9 cellular contexts compared by ENCODE assay signal in the genomic region with DNA sequence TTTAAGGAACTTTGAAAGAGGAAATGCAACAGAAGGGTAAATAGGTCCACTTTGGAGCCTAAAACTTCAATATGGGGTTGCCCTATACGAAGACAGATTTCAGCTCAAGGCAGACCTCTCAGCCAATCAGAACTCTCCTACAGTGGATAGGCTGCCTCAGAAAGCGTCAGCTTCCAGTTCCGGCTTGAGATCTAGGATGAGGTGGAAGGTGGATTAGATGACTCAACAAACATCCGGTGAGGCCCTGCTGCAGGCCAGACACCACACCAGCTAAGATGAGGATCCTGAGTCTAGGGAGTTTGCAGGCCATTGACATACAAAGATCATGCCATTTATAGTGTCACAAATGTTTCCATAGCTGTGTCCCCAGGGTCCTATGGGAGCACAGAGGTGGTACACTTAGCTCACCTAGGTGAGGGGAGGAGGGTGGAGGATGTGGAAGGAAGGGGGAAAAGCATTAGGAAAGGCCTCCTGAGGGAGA. TPM values are rescaled to one million over a fixed set of nuclear protein-coding genes. Genes with fewer than 3 reads are reported as not detected.
DNase-seq lines count a peak whose midpoint lies in the region; ATAC-seq and TF ChIP-seq lines count a peak whose summit lies in the region.
"Had no signal": no experiment of that assay in that cellular context is flagged by ENCODE, and none has a peak within 500 bp of the region (broad histone marks: within the 10 kb centered on the region; RNA-seq: fewer than 3 reads in every experiment).

No MANE protein-coding gene starts in this region.

- H3K36me3 Mint-ChIP-seq in central memory CD8-positive, alpha-beta T cell (ENCODE audit: insufficient read depth): peaks cover 2% of the 10 kb centered on the region

- H3K9me3 ChIP-seq in ascending aorta: peaks cover 4 to 20% of the 10 kb centered on the region in 2 donors

- no peaks in the 10 kb centered on the region for H3K36me3 ChIP-seq in ascending aorta

- H3K27me3 ChIP-seq in ascending aorta: no peaks in the 10 kb centered on the region

- DNase-seq in GM13977 (ENCODE audit: low spot score) (peak; percentile 88), ascending aorta (ENCODE audit: low spot score in 2 of 2) (no peak), NCI-H1105 (lab: John Stamatoyannopoulos, UW) (no peak), NCI-H1048 (lab: John Stamatoyannopoulos, UW) (no peak)
- no peak for DNase-seq in central memory CD8-positive, alpha-beta T cell (ENCODE audit: low spot score in 2 of 2)
- DNase-seq in effector CD8-positive, alpha-beta T cell (lab: John Stamatoyannopoulos, UW): no peak

- H3K27me3 Mint-ChIP-seq in central memory CD8-positive, alpha-beta T cell: peaks cover 9% of the 10 kb centered on the region

- peak; percentile 91 for ATAC-seq in GM21423 (IDR thresholded peaks at IDR 0.05; ENCODE audit: unreplicated experiment)
- peak; percentile 78 for ATAC-seq in HG03460 (IDR thresholded peaks at IDR 0.05; ENCODE audit: unreplicated experiment)
- peak; percentile 65 for ATAC-seq in central memory CD8-positive, alpha-beta T cell (replicated peaks; ENCODE audit: extremely low read depth, poor library complexity, severe bottlenecking)

- H3K4me1 Mint-ChIP-seq in central memory CD8-positive, alpha-beta T cell: peaks cover 6% of the 10 kb centered on the region

- H3K4me1 ChIP-seq in ascending aorta: no peaks in the 10 kb centered on the region

- H3K4me3 Mint-ChIP-seq in central memory CD8-positive, alpha-beta T cell: no peak overlapping the region
- H3K4me3 Mint-ChIP-seq: nephron had no signal

- no peak overlapping the region for H3K4me3 ChIP-seq in ascending aorta

- H3K27ac ChIP-seq in ascending aorta: no peak overlapping the region

- no peak overlapping the region for H3K27ac Mint-ChIP-seq in central memory CD8-positive, alpha-beta T cell (ENCODE audit: low read depth)
- H3K27ac Mint-ChIP-seq: nephron had no signal

- intact Hi-C loops in ascending aorta (cut with DNase I): no loop called here

- TF ChIP-seq CTCF in GM13977 (IDR thresholded peaks at IDR 0.05; ENCODE audit: extremely low read depth, insufficient read depth, missing control alignments): no peak
- TF ChIP-seq CTCF in ascending aorta (IDR thresholded peaks at IDR 0.05): no peak

- in situ Hi-C loops in GM13977 (cut with MboI; ENCODE audit: low pct_unique_long_range_greater_than_20kb, low sequenced_read_pairs, unreplicated experiment): no loop called here

- H3K9me3 Mint-ChIP-seq in central memory CD8-positive, alpha-beta T cell: no peaks in the 10 kb centered on the region

RNA-seq across cellular contexts. Expression of gene MFSD6L, which starts 7.9 kb away (rescaled TPM):
- not detected for total RNA-seq in ascending aorta

RNA-seq across cellular contexts. Expression of gene SPDYE4, which starts 48.8 kb away (rescaled TPM):
- not detected for total RNA-seq in ascending aorta
